ENCODE assay signal across 1 cellular context in the genomic region with DNA sequence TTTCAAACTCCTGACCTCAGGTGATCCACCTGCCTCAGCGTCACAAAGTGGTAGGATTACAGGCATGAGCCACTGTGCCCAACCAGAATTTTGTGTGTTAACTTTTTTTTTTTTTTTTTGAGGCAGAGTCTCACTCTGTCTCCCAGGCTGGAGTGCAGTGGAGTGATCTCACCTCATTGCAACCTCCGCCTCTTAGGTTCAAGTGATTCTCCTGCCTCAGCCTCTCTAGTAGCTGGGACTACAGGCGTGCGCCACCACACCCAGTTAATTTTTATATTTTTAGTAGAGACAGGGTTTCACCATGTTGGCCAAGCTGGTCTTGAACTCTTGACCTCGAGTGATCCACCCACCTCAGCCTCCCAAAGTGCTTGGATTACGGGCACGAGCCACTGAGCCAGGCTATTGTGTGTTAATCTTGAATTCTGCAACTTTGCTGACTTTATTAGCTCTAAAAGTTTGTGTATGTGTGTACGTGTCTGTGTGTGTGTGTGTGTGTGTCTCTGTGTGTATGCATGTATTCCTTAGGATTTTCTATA. TPM values are rescaled to one million over a fixed set of nuclear protein-coding genes. Genes with fewer than 3 reads are reported as not detected.
"Had no signal": no experiment of that assay in that cellular context is flagged by ENCODE, and none has a peak within 500 bp of the region (broad histone marks: within the 10 kb centered on the region; RNA-seq: fewer than 3 reads in every experiment).

No MANE protein-coding gene starts in this region.

RNA-seq across cellular contexts. Expression of a gene that starts 33.8 kb away (rescaled TPM):
- total RNA-seq: myocyte had no signal
